ENCODE assay signal across 24 cellular contexts in the genomic region with DNA sequence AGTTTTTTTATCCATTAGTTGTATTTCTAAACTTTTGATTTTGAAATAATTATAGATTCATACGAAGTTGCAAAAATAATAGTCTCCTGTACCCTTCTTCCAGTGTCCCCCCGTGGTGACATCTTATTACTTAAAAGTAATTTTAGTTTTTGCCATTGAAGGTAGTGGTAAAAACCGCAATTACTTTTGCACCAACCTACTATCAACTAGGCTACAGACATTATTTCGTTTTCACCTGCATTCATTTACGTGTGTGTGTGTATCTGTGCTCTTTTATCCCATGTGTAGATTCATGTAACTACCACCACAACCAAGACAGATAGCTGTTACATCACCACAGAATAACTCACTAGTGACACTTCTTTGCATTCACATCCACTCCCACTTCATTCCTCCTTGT. TPM values are rescaled to one million over a fixed set of nuclear protein-coding genes. Genes with fewer than 3 reads are reported as not detected.
DNase-seq lines count a peak whose midpoint lies in the region; ATAC-seq, FAIRE-seq and TF ChIP-seq lines count a peak whose summit lies in the region.
"Had no signal": no experiment of that assay in that cellular context is flagged by ENCODE, and none has a peak within 500 bp of the region (broad histone marks: within the 10 kb centered on the region; RNA-seq: fewer than 3 reads in every experiment).

No MANE protein-coding gene starts in this region.

- H2AFZ ChIP-seq in HepG2 (ENCODE audit: low read length) = no peak overlapping the region

- H3K9ac ChIP-seq in HepG2 (ENCODE audit: insufficient read depth, low read depth, low read length) = no peak overlapping the region
- H3K9ac ChIP-seq: BLaER1 had no signal

- DNase-seq in HepG2 (ENCODE audit: low spot score) (no peak), right lobe of liver (no peak), HEK293T (ENCODE audit: extremely low spot score) (no peak), amniotic epithelial cell (ENCODE audit: low read depth) (peak; percentile 35), sigmoid colon (no peak), NCI-H82 (lab: John Stamatoyannopoulos, UW) (no peak)
- DNase-seq in activated T-cell treated with anti-CD3 and anti-CD28 coated beads, Interleukin-2, amount 50 U/mL, for 48 hours = no peak
- DNase-seq: 8988T; ACHN; BE2C; C1 segment of cervical spinal cord; Caco-2; Calu3; CD4-positive, alpha-beta memory T cell; CD4-positive, CD25-positive, alpha-beta regulatory T cell; DMS79 treated with DMSO at 0.1 percent for 48 hours; EL; GDM1 had no signal

- ATAC-seq in HepG2 = no peak
- ATAC-seq in right lobe of liver = no peak
- ATAC-seq: GM12878 had no signal

- intact Hi-C loops in HepG2 (cut with micrococcal nuclease; ENCODE audit: unreplicated experiment) (no loop called here), right lobe of liver (cut with DNase I) (no loop called here), sigmoid colon (cut with DNase I) (no loop called here)

- H3K36me3 ChIP-seq in HepG2 (replicated peaks in 1 of 2; ENCODE audit: control insufficient read depth in 1 of 2, insufficient read depth in 2 of 2, low read length in 2 of 2) (no peaks in the 10 kb centered on the region), right lobe of liver (no peaks in the 10 kb centered on the region), sigmoid colon (no peaks in the 10 kb centered on the region)
- H3K36me3 ChIP-seq: BE2C, BLaER1 had no signal

- no peaks in the 10 kb centered on the region for H3K27me3 ChIP-seq in HepG2 (ENCODE audit: control insufficient read depth in 1 of 2, insufficient read depth in 2 of 2, low read length in 2 of 2)
- H3K27me3 ChIP-seq in right lobe of liver = no peaks in the 10 kb centered on the region
- no peaks in the 10 kb centered on the region for H3K27me3 ChIP-seq in sigmoid colon
- H3K27me3 ChIP-seq: BE2C, BLaER1 had no signal

- FAIRE-seq in HepG2 (lab: Jason Lieb, UNC) = no peak
- FAIRE-seq: A204.1, D721Med, GM12878, GM12892, GM18507 had no signal

- POLR2A ChIA-PET in HepG2 (lab: Yijun Ruan, JAX) (no interaction called here), HEK293T (lab: Yijun Ruan, JAX) (no interaction called here)

- H4K20me1 ChIP-seq in HepG2 (ENCODE audit: insufficient read depth, low read length) = no peaks in the 10 kb centered on the region
- H4K20me1 ChIP-seq: BLaER1 had no signal

- H3K4me1 ChIP-seq in HepG2 (ENCODE audit: insufficient read depth, low read length) = peaks cover 19% of the 10 kb centered on the region
- H3K4me1 ChIP-seq in right lobe of liver = peaks cover 0 to 14% (median 0%) of the 10 kb centered on the region in 4 donors
- peaks cover 0 to 11% (median 7%) of the 10 kb centered on the region in 4 donors for H3K4me1 ChIP-seq in sigmoid colon

- no peak for TF ChIP-seq POLR2A in HepG2 (IDR thresholded peaks at IDR 0.05; ENCODE audit: insufficient read depth in 1 of 2, low read depth in 2 of 2, low read length in 2 of 2)
- no peak for TF ChIP-seq POLR2A in right lobe of liver (IDR thresholded peaks at IDR 0.05)
- TF ChIP-seq POLR2A in sigmoid colon (IDR thresholded peaks at IDR 0.05) = no peak

- H3K4me3 ChIP-seq in HepG2 (replicated peaks in 1 of 3; ENCODE audit: insufficient read depth in 1 of 3, low read depth in 2 of 3, low read length in 3 of 3) (no peak overlapping the region), right lobe of liver (no peak overlapping the region), sigmoid colon (no peak overlapping the region)
- H3K4me3 ChIP-seq: BLaER1, GM12878 had no signal

- H3K4me2 ChIP-seq in HepG2 (ENCODE audit: low read depth, low read length) = no peak overlapping the region
- H3K4me2 ChIP-seq: BLaER1 had no signal

- WGBS in HepG2 (ENCODE audit: low lambda C conversion rate) = 63% methylated on average over 5 of the region's 5 CpGs
- 63% methylated on average over 5 of the region's 5 CpGs for WGBS in right lobe of liver (ENCODE audit: insufficient coverage, low coverage, low lambda C conversion rate, missing lambda C conversion rate)
- 82 to 88% methylated on average over 5 of the region's 5 CpGs for WGBS in sigmoid colon, 2 donors

- CTCF ChIA-PET in HepG2 (lab: Yijun Ruan, JAX; ENCODE audit: low intra/inter-chr PET ratio, low total read pairs) = no interaction called here
- CTCF ChIA-PET in HEK293T (lab: Yijun Ruan, JAX) = interaction anchor here (1.0 to 2.3 kb wide), 3 partner anchors 16 to 88 kb away, joined by 3 to 8 read pairs (median 5); no protein-coding TSS in a partner anchor

- no peak for TF ChIP-seq CTCF in HepG2 (CRISPR knock-in tag; IDR thresholded peaks at IDR 0.05)
- TF ChIP-seq CTCF in right lobe of liver (IDR thresholded peaks at IDR 0.05) = no peak
- no peak for TF ChIP-seq CTCF in sigmoid colon (IDR thresholded peaks at IDR 0.05)

- no TSS peak for BruUV-seq in HepG2 (replicated peaks; lab: Mats Ljungman, UMichigan)

- TF ChIP-seq EP300 in HepG2 (IDR thresholded peaks at IDR 0.05; ENCODE audit: low read depth in 2 of 2, low read length in 2 of 2) = no peak
- TF ChIP-seq EP300 in HepG2 (CRISPR knock-in tag; IDR thresholded peaks at IDR 0.05; ENCODE audit: borderline replicate concordance) = no peak
- no peak for TF ChIP-seq EP300 in sigmoid colon (IDR thresholded peaks at IDR 0.05)

- no peaks in the 10 kb centered on the region for H3K9me3 ChIP-seq in HepG2 (ENCODE audit: low read length)
- H3K9me3 ChIP-seq in right lobe of liver = no peaks in the 10 kb centered on the region
- H3K9me3 ChIP-seq in sigmoid colon = no peaks in the 10 kb centered on the region
- H3K9me3 ChIP-seq: BE2C, BLaER1, Caco-2 had no signal

- H3K79me2 ChIP-seq in HepG2 (ENCODE audit: insufficient read depth, low read length) = no peaks in the 10 kb centered on the region

- TF ChIP-seq RAD21 in HepG2 (CRISPR knock-in tag; IDR thresholded peaks at IDR 0.05) = no peak

- H3K27ac ChIP-seq in HepG2 (ENCODE audit: extremely low read length, insufficient read depth, low read length) (no peak overlapping the region), right lobe of liver (no peak overlapping the region), sigmoid colon (no peak overlapping the region)
- H3K27ac ChIP-seq: BLaER1 had no signal

- in situ Hi-C loops in HepG2 (cut with HindIII; ENCODE audit: extremely low pct_ligation_motif_present, low pct_unique_long_range_greater_than_20kb) = no loop called here

RNA-seq across cellular contexts. Expression of gene CYSTM1, which starts 14.6 kb away (rescaled TPM):
- 40.0 and 52.7 TPM in 2 replicates for total RNA-seq in HepG2 (2016; rRNA removed; fragmentation: Illumina TruSeq; extraction: Trizol)
- total RNA-seq in HepG2 (2016; cell fraction: cytosol; rRNA removed; fragmentation: Illumina TruSeq; extraction: Trizol; ENCODE audit: low read depth) = 16.3 and 21.9 TPM in 2 replicates
- 37.6 and 58.4 TPM in 2 replicates for total RNA-seq in HepG2 (2016; cell fraction: insoluble cytoplasmic fraction; rRNA removed; fragmentation: Illumina TruSeq; extraction: Trizol)
- 15.0 and 21.9 TPM in 2 replicates for total RNA-seq in HepG2 (2016; cell fraction: membrane; rRNA removed; fragmentation: Illumina TruSeq; extraction: Trizol)
- 17.2 and 20.7 TPM in 2 replicates for total RNA-seq in HepG2 (2016; cell fraction: nucleus; rRNA removed; fragmentation: Illumina TruSeq; extraction: Trizol)
- polyA plus RNA-seq in HepG2 (2011; rRNA removed) = 73.4 and 85.0 TPM in 2 replicates
- polyA plus RNA-seq in HepG2 (2011; cell fraction: cytosol; rRNA removed) = 80.7 and 95.8 TPM in 2 replicates
- 17.5 and 23.1 TPM in 2 replicates for polyA plus RNA-seq in HepG2 (2011; cell fraction: nucleus; rRNA removed)
- 32.8 and 35.3 TPM in 2 replicates for polyA plus RNA-seq in HepG2 (2012)
- polyA plus RNA-seq in HepG2 (2016; cell fraction: cytosol; fragmentation: Illumina TruSeq; extraction: Trizol; ENCODE audit: low read depth) = 23.1 and 29.4 TPM in 2 replicates
- polyA plus RNA-seq in HepG2 (2016; cell fraction: insoluble cytoplasmic fraction; fragmentation: Illumina TruSeq; extraction: Trizol; ENCODE audit: low read depth) = 83.1 and 90.8 TPM in 2 replicates
- polyA plus RNA-seq in HepG2 (2016; cell fraction: membrane; fragmentation: Illumina TruSeq; extraction: Trizol; ENCODE audit: low read depth) = 20.1 and 22.6 TPM in 2 replicates
- polyA plus RNA-seq in HepG2 (2016; cell fraction: nucleus; fragmentation: Illumina TruSeq; extraction: Trizol; ENCODE audit: insufficient read depth, low read depth) = 32.0 and 35.2 TPM in 2 replicates
- 67.0 and 122 TPM in 2 replicates for polyA minus RNA-seq in HepG2 (2011; rRNA and poly(A)+ RNA removed; ENCODE audit: low replicate concordance)
- 18.4 and 25.9 TPM in 2 replicates for polyA minus RNA-seq in HepG2 (2011; cell fraction: cytosol; rRNA and poly(A)+ RNA removed)
- polyA minus RNA-seq in HepG2 (2011; cell fraction: nucleus; rRNA and poly(A)+ RNA removed) = 12.2 and 14.5 TPM in 2 replicates
- total RNA-seq in right lobe of liver = 10 to 100 TPM; 15.5 to 78.0 (median 29.8) TPM
- 10 to 100 TPM; 23.8 to 51.7 (median 36.2) TPM for total RNA-seq in sigmoid colon
- polyA plus RNA-seq in sigmoid colon = 100 to 1,000 TPM; 207 to 597 (median 398) TPM

RNA-seq across cellular contexts. Expression of gene IGIP, which starts 34.7 kb away (rescaled TPM):
- total RNA-seq in HepG2 (2016; rRNA removed; fragmentation: Illumina TruSeq; extraction: Trizol) = 2.1 and 2.4 TPM in 2 replicates
- total RNA-seq in HepG2 (2016; cell fraction: cytosol; rRNA removed; fragmentation: Illumina TruSeq; extraction: Trizol; ENCODE audit: low read depth) = 0.09 and 0.10 TPM in 2 replicates
- total RNA-seq in HepG2 (2016; cell fraction: insoluble cytoplasmic fraction; rRNA removed; fragmentation: Illumina TruSeq; extraction: Trizol) = 1.8 and 2.2 TPM in 2 replicates
- 0.34 and 0.59 TPM in 2 replicates for total RNA-seq in HepG2 (2016; cell fraction: membrane; rRNA removed; fragmentation: Illumina TruSeq; extraction: Trizol)
- 8.3 and 8.9 TPM in 2 replicates for total RNA-seq in HepG2 (2016; cell fraction: nucleus; rRNA removed; fragmentation: Illumina TruSeq; extraction: Trizol)
- polyA plus RNA-seq in HepG2 (2011; rRNA removed) = 1.4 and 1.7 TPM in 2 replicates
- polyA plus RNA-seq in HepG2 (2011; cell fraction: cytosol; rRNA removed) = 0.51 and 0.97 TPM in 2 replicates
- polyA plus RNA-seq in HepG2 (2011; cell fraction: nucleus; rRNA removed) = 3.2 and 4.1 TPM in 2 replicates
- polyA plus RNA-seq in HepG2 (2012) = 3.6 TPM in 2 replicates
- polyA plus RNA-seq in HepG2 (2016; cell fraction: cytosol; fragmentation: Illumina TruSeq; extraction: Trizol; ENCODE audit: low read depth) = 0.14 TPM in 1 of 2 replicates, not detected in the other
- 1.4 and 1.5 TPM in 2 replicates for polyA plus RNA-seq in HepG2 (2016; cell fraction: insoluble cytoplasmic fraction; fragmentation: Illumina TruSeq; extraction: Trizol; ENCODE audit: low read depth)
- polyA plus RNA-seq in HepG2 (2016; cell fraction: membrane; fragmentation: Illumina TruSeq; extraction: Trizol; ENCODE audit: low read depth) = 0.10 and 0.17 TPM in 2 replicates
- 4.7 and 5.2 TPM in 2 replicates for polyA plus RNA-seq in HepG2 (2016; cell fraction: nucleus; fragmentation: Illumina TruSeq; extraction: Trizol; ENCODE audit: insufficient read depth, low read depth)
- polyA minus RNA-seq in HepG2 (2011; rRNA and poly(A)+ RNA removed; ENCODE audit: low replicate concordance) = 1.4 and 1.8 TPM in 2 replicates
- 1.4 and 1.7 TPM in 2 replicates for polyA minus RNA-seq in HepG2 (2011; cell fraction: cytosol; rRNA and poly(A)+ RNA removed)
- polyA minus RNA-seq in HepG2 (2011; cell fraction: nucleus; rRNA and poly(A)+ RNA removed) = 11.8 and 12.3 TPM in 2 replicates
- total RNA-seq in right lobe of liver = 1 to 10 TPM; 4.4 to 7.1 (median 6.5) TPM
- total RNA-seq in sigmoid colon = 10 to 100 TPM; 24.7 to 35.2 (median 30.0) TPM
- polyA plus RNA-seq in sigmoid colon = 1 to 10 TPM; 3.5 to 6.0 (median 3.9) TPM

RNA-seq across cellular contexts. Expression of gene PURA, which starts 46.5 kb away (rescaled TPM):
- total RNA-seq in HepG2 (2016; rRNA removed; fragmentation: Illumina TruSeq; extraction: Trizol) (5.0 and 6.8 TPM in 2 replicates), right lobe of liver (10 to 100 TPM in 4 of 6 experiments, 1 to 10 TPM in 2; 8.7 to 14.1 (median 12.1) TPM), sigmoid colon (10 to 100 TPM; 36.4 to 59.8 (median 40.3) TPM)
- total RNA-seq in HepG2 (2016; cell fraction: cytosol; rRNA removed; fragmentation: Illumina TruSeq; extraction: Trizol; ENCODE audit: low read depth) = 0.30 and 0.97 TPM in 2 replicates
- total RNA-seq in HepG2 (2016; cell fraction: insoluble cytoplasmic fraction; rRNA removed; fragmentation: Illumina TruSeq; extraction: Trizol) = 4.7 and 5.6 TPM in 2 replicates
- total RNA-seq in HepG2 (2016; cell fraction: membrane; rRNA removed; fragmentation: Illumina TruSeq; extraction: Trizol) = 2.4 and 2.5 TPM in 2 replicates
- 12.4 and 12.9 TPM in 2 replicates for total RNA-seq in HepG2 (2016; cell fraction: nucleus; rRNA removed; fragmentation: Illumina TruSeq; extraction: Trizol)
- polyA plus RNA-seq in HepG2 (2011; rRNA removed) (1.9 and 2.0 TPM in 2 replicates), sigmoid colon (1 to 10 TPM; 3.6 to 4.8 (median 4.2) TPM)
- polyA plus RNA-seq in HepG2 (2011; cell fraction: cytosol; rRNA removed) = 1.0 and 1.4 TPM in 2 replicates
- polyA plus RNA-seq in HepG2 (2011; cell fraction: nucleus; rRNA removed) = 2.3 and 2.9 TPM in 2 replicates
- polyA plus RNA-seq in HepG2 (2012) = 4.9 and 5.4 TPM in 2 replicates
- polyA plus RNA-seq in HepG2 (2016; cell fraction: cytosol; fragmentation: Illumina TruSeq; extraction: Trizol; ENCODE audit: low read depth) = 0.85 and 1.1 TPM in 2 replicates
- polyA plus RNA-seq in HepG2 (2016; cell fraction: insoluble cytoplasmic fraction; fragmentation: Illumina TruSeq; extraction: Trizol; ENCODE audit: low read depth) = 5.5 and 6.1 TPM in 2 replicates
- polyA plus RNA-seq in HepG2 (2016; cell fraction: membrane; fragmentation: Illumina TruSeq; extraction: Trizol; ENCODE audit: low read depth) = 1.4 and 1.9 TPM in 2 replicates
- 6.2 and 7.4 TPM in 2 replicates for polyA plus RNA-seq in HepG2 (2016; cell fraction: nucleus; fragmentation: Illumina TruSeq; extraction: Trizol; ENCODE audit: insufficient read depth, low read depth)
- 2.9 and 3.8 TPM in 2 replicates for polyA minus RNA-seq in HepG2 (2011; rRNA and poly(A)+ RNA removed; ENCODE audit: low replicate concordance)
- polyA minus RNA-seq in HepG2 (2011; cell fraction: cytosol; rRNA and poly(A)+ RNA removed) = 5.7 and 6.0 TPM in 2 replicates
- polyA minus RNA-seq in HepG2 (2011; cell fraction: nucleus; rRNA and poly(A)+ RNA removed) = 26.4 and 31.0 TPM in 2 replicates
